Comparison of ENCODE assay signal across 9 cellular contexts in genomic region chrX:2516612-2517011, GRCh38. TPM values are rescaled to one million over a fixed set of nuclear protein-coding genes. Genes with fewer than 3 reads are reported as not detected.
DNase-seq lines count a peak whose midpoint lies in the region; ATAC-seq and TF ChIP-seq lines count a peak whose summit lies in the region.
"Had no signal": no experiment of that assay in that cellular context is flagged by ENCODE, and none has a peak within 500 bp of the region (broad histone marks: within the 10 kb centered on the region; RNA-seq: fewer than 3 reads in every experiment).

No MANE protein-coding gene starts in this region.

- H3F3A ChIP-seq in SU-DHL-6 (ENCODE audit: insufficient read depth): peaks cover 32% of the 10 kb centered on the region

- no peaks in the 10 kb centered on the region for H3K9me3 Mint-ChIP-seq in activated CD4-positive, alpha-beta memory T cell treated with anti-CD3 and anti-CD28 coated beads for 36 hours

- H3K27ac ChIP-seq in SU-DHL-6 (ENCODE audit: low read depth, low read length): peak overlapping the region; percentile 96

- DNase-seq in HuH-7 (ENCODE audit: low spot score) (no peak), SIG-M5 treated with dmso at 0.1 percent for 504 hours (lab: John Stamatoyannopoulos, UW; ENCODE audit: unreplicated experiment) (no peak)
- DNase-seq in activated CD4-positive, CD25-positive, alpha-beta regulatory T cell treated with anti-CD3 and anti-CD28 coated beads, Interleukin-2, amount 50 U/mL, for 72 hours: no peak
- no peak for DNase-seq in activated CD4-positive, alpha-beta memory T cell treated with anti-CD3 and anti-CD28 coated beads for 36 hours

- no peaks in the 10 kb centered on the region for H3K27me3 ChIP-seq in SU-DHL-6 (ENCODE audit: low read length)

- peak overlapping the region; percentile 37; the same call in 1 of the 2 replicates for H3K9ac ChIP-seq in SU-DHL-6 (ENCODE audit: low read length)

- H3K27ac Mint-ChIP-seq in activated CD4-positive, alpha-beta memory T cell treated with anti-CD3 and anti-CD28 coated beads for 36 hours: no peak overlapping the region

- H3K9me2 ChIP-seq in SU-DHL-6 (replicated peaks; ENCODE audit: insufficient read depth, low read length): no peaks in the 10 kb centered on the region

- peaks cover 6% of the 10 kb centered on the region for H3K27me3 Mint-ChIP-seq in activated CD4-positive, alpha-beta memory T cell treated with anti-CD3 and anti-CD28 coated beads for 36 hours

- intact Hi-C loops in activated CD4-positive, alpha-beta memory T cell treated with anti-CD3 and anti-CD28 coated beads for 36 hours (cut with micrococcal nuclease): no loop called here

- H3K36me3 ChIP-seq in SU-DHL-6 (ENCODE audit: low read length): no peaks in the 10 kb centered on the region

- no peak for TF ChIP-seq CTCF in SU-DHL-6 (IDR thresholded peaks at IDR 0.05; ENCODE audit: insufficient read depth, low read length, poor library complexity, severe bottlenecking)

- no peaks in the 10 kb centered on the region for H3K4me1 Mint-ChIP-seq in activated CD4-positive, alpha-beta memory T cell treated with anti-CD3 and anti-CD28 coated beads for 36 hours (ENCODE audit: low read depth)

- peak overlapping the region; percentile 33 for H3K4me3 ChIP-seq in SU-DHL-6 (ENCODE audit: insufficient read depth, low read length, poor library complexity, severe bottlenecking)
- H3K4me3 ChIP-seq: K562 had no signal

- no peaks in the 10 kb centered on the region for H4K20me1 ChIP-seq in SU-DHL-6 (ENCODE audit: low read depth, low read length)

- ATAC-seq in GM18499 (IDR thresholded peaks at IDR 0.05; ENCODE audit: insufficient read depth, unreplicated experiment) (peak; percentile 66), GM21390 (IDR thresholded peaks at IDR 0.05; ENCODE audit: unreplicated experiment) (peak; percentile 65), HG03060 (IDR thresholded peaks at IDR 0.05; ENCODE audit: low read depth, unreplicated experiment) (peak; percentile 56)
- ATAC-seq: K562 had no signal

- H2AFZ ChIP-seq in SU-DHL-6 (ENCODE audit: low read depth, low read length, severe bottlenecking): no peak overlapping the region

- CTCF ChIA-PET in activated CD4-positive, alpha-beta memory T cell treated with anti-CD3 and anti-CD28 coated beads for 36 hours (lab: Charles Lee): no interaction called here

- no peaks in the 10 kb centered on the region for H3K79me2 ChIP-seq in SU-DHL-6 (ENCODE audit: insufficient read depth, low read length)

- POLR2A ChIA-PET in activated CD4-positive, alpha-beta memory T cell treated with anti-CD3 and anti-CD28 coated beads for 36 hours (lab: Charles Lee): no interaction called here

- no peak overlapping the region for H3K4me3 Mint-ChIP-seq in activated CD4-positive, alpha-beta memory T cell treated with anti-CD3 and anti-CD28 coated beads for 36 hours

- H3K4me2 ChIP-seq in SU-DHL-6 (ENCODE audit: low read depth, low read length, poor library complexity, severe bottlenecking): peak overlapping the region; percentile 94

- H3K9me3 ChIP-seq in SU-DHL-6 (ENCODE audit: insufficient read depth, low read length): no peaks in the 10 kb centered on the region

- no peaks in the 10 kb centered on the region for H3K36me3 Mint-ChIP-seq in activated CD4-positive, alpha-beta memory T cell treated with anti-CD3 and anti-CD28 coated beads for 36 hours

RNA-seq across cellular contexts. Expression of gene DHRSX, which starts 15.8 kb away (rescaled TPM):
- 10 to 100 TPM; 20.7 to 21.3 TPM for total RNA-seq in activated CD4-positive, alpha-beta memory T cell treated with anti-CD3 and anti-CD28 coated beads for 36 hours

RNA-seq across cellular contexts. Expression of gene ZBED1, which starts 15.8 kb away (rescaled TPM):
- total RNA-seq in activated CD4-positive, alpha-beta memory T cell treated with anti-CD3 and anti-CD28 coated beads for 36 hours: 10 to 100 TPM; 22.5 to 25.3 TPM
